In genomic region chr5:11815916-11816315, GRCh38 we compare ENCODE assay signal across 21 cellular contexts.
DNase-seq lines count a peak whose midpoint lies in the region; ATAC-seq and TF ChIP-seq lines count a peak whose summit lies in the region.
"Had no signal": no experiment of that assay in that cellular context is flagged by ENCODE, and none has a peak within 500 bp of the region (broad histone marks: within the 10 kb centered on the region; RNA-seq: fewer than 3 reads in every experiment).

No MANE protein-coding gene starts in this region.

- H2BK12ac ChIP-seq in neuronal stem cell (ENCODE audit: low read length) = no peak overlapping the region

- peak overlapping the region in 1 of 2 donors; percentile 34 for H3K27ac Mint-ChIP-seq in stimulated activated naive CD8-positive, alpha-beta T cell treated with anti-CD3 and anti-CD28 coated beads, Interleukin-15, amount 100 ng/mL, for 72 hours
- H3K27ac Mint-ChIP-seq: B cell; CD4-positive, CD25-positive, alpha-beta regulatory T cell; CD8-positive, alpha-beta T cell; HFFc6 had no signal

- H4K8ac ChIP-seq in neuronal stem cell (ENCODE audit: low read depth, low read length) = no peak overlapping the region

- H2BK120ac ChIP-seq in neuronal stem cell (ENCODE audit: low read depth, low read length) = no peak overlapping the region

- H3K4ac ChIP-seq in neuronal stem cell (ENCODE audit: low read length) = no peak overlapping the region

- H3K27me3 ChIP-seq in neuronal stem cell (ENCODE audit: control insufficient read depth in 3 of 3, insufficient read depth in 3 of 3, low read depth in 1 of 3, low read length in 3 of 3) (no peaks in the 10 kb centered on the region), upper lobe of right lung (no peaks in the 10 kb centered on the region), prostate gland (replicated peaks; ENCODE audit: insufficient read depth) (no peaks in the 10 kb centered on the region)
- H3K27me3 ChIP-seq: BLaER1 had no signal

- H2AK5ac ChIP-seq in neuronal stem cell (ENCODE audit: low read depth, low read length) = no peak overlapping the region

- H3K23ac ChIP-seq in neuronal stem cell (ENCODE audit: low read depth, low read length, poor library complexity) = no peak overlapping the region

- no peaks in the 10 kb centered on the region for H3K9me3 ChIP-seq in neuronal stem cell (replicated peaks in 1 of 2; ENCODE audit: control insufficient read depth in 2 of 2, insufficient read depth in 1 of 2, low read depth in 1 of 2, low read length in 2 of 2)
- H3K9me3 ChIP-seq in upper lobe of right lung = no peaks in the 10 kb centered on the region
- no peaks in the 10 kb centered on the region for H3K9me3 ChIP-seq in prostate gland
- H3K9me3 ChIP-seq: BLaER1, Caco-2, HAP-1 had no signal

- H3K14ac ChIP-seq in neuronal stem cell (ENCODE audit: low read length) = peak overlapping the region; percentile 76

- H3K27ac ChIP-seq in neuronal stem cell (replicated peaks; ENCODE audit: low read length) (no peak overlapping the region), upper lobe of right lung (no peak overlapping the region), prostate gland (no peak overlapping the region)
- H3K27ac ChIP-seq: 22Rv1, BLaER1, C4-2B had no signal

- H3K27me3 Mint-ChIP-seq in stimulated activated naive CD8-positive, alpha-beta T cell treated with anti-CD3 and anti-CD28 coated beads, Interleukin-15, amount 100 ng/mL, for 72 hours = no peaks in the 10 kb centered on the region
- H3K27me3 Mint-ChIP-seq: B cell; CD4-positive, CD25-positive, alpha-beta regulatory T cell had no signal

- no peak for TF ChIP-seq POLR2A in prostate gland (IDR thresholded peaks at IDR 0.05)

- intact Hi-C loops in upper lobe of right lung (cut with DNase I) (no loop called here), prostate gland (cut with DNase I) (no loop called here)

- H3K4me1 Mint-ChIP-seq in stimulated activated naive CD8-positive, alpha-beta T cell treated with anti-CD3 and anti-CD28 coated beads, Interleukin-15, amount 100 ng/mL, for 72 hours = no peaks in the 10 kb centered on the region
- H3K4me1 Mint-ChIP-seq: B cell; CD4-positive, CD25-positive, alpha-beta regulatory T cell had no signal

- no peak overlapping the region for H2BK5ac ChIP-seq in neuronal stem cell (ENCODE audit: low read length)

- no peak overlapping the region for H4K91ac ChIP-seq in neuronal stem cell (ENCODE audit: low read depth, low read length, poor library complexity)

- ATAC-seq in stimulated activated naive CD8-positive, alpha-beta T cell treated with anti-CD3 and anti-CD28 coated beads, Interleukin-15, amount 100 ng/mL, for 72 hours = peak; percentile 31
- ATAC-seq in stimulated activated naive CD8-positive, alpha-beta T cell treated with anti-CD3 and anti-CD28 coated beads, Interleukin-15, Interleukin-2, amounts not matched to agents 100 U/mL and 50 U/mL, for 24 hours = no peak
- peak; percentile 36 for ATAC-seq in upper lobe of right lung
- no peak for ATAC-seq in GM18868 (IDR thresholded peaks at IDR 0.05; ENCODE audit: unreplicated experiment)
- ATAC-seq: CD8-positive, alpha-beta T cell; GM12878 had no signal

- TF ChIP-seq CTCF in upper lobe of right lung (IDR thresholded peaks at IDR 0.05) (no peak), prostate gland (IDR thresholded peaks at IDR 0.05) (no peak)

- WGBS in neuronal stem cell (ENCODE audit: extremely low coverage in 2 of 2, insufficient read length in 2 of 2, insufficient replicate concordance in 1 of 2), 2 donors = no CpG with 5 or more reads among the region's 7 CpGs
- 69% methylated on average over 6 of the region's 7 CpGs for WGBS in prostate gland

- H3K18ac ChIP-seq in neuronal stem cell (ENCODE audit: low read length) = peak overlapping the region; percentile 51

- no peak for DNase-seq in stimulated activated naive CD8-positive, alpha-beta T cell treated with anti-CD3 and anti-CD28 coated beads, Interleukin-15, amount 100 ng/mL, for 72 hours
- DNase-seq in stimulated activated naive CD8-positive, alpha-beta T cell treated with anti-CD3 and anti-CD28 coated beads, Interleukin-15, Interleukin-2, amounts not matched to agents 100 U/mL and 50 U/mL, for 24 hours = no peak
- DNase-seq in neuronal stem cell (ENCODE audit: low spot score) (no peak), upper lobe of right lung (no peak), prostate gland (ENCODE audit: low spot score) (no peak)
- DNase-seq: Caco-2; CD4-positive, CD25-positive, alpha-beta regulatory T cell; CD8-positive, alpha-beta T cell; DMS153; DND-41; EL; GDM1; GOT3; HFFc6 had no signal

- H3K4me1 ChIP-seq in neuronal stem cell (ENCODE audit: control insufficient read depth in 2 of 2, insufficient read depth in 1 of 2, low read depth in 1 of 2, low read length in 2 of 2) (no peaks in the 10 kb centered on the region), upper lobe of right lung (no peaks in the 10 kb centered on the region), prostate gland (replicated peaks) (no peaks in the 10 kb centered on the region)
- H3K4me1 ChIP-seq: BLaER1, Caco-2, HAP-1 had no signal

- no peak overlapping the region for H3K4me2 ChIP-seq in neuronal stem cell (ENCODE audit: insufficient read depth, low read length, poor library complexity, severe bottlenecking)
- H3K4me2 ChIP-seq: BLaER1 had no signal

- no peaks in the 10 kb centered on the region for H3K79me1 ChIP-seq in neuronal stem cell (ENCODE audit: low read depth, low read length)

- no peak overlapping the region for H3K4me3 ChIP-seq in neuronal stem cell (ENCODE audit: low read length in 2 of 2)
- H3K4me3 ChIP-seq in upper lobe of right lung = no peak overlapping the region
- H3K4me3 ChIP-seq in prostate gland = no peak overlapping the region
- H3K4me3 ChIP-seq: BLaER1, GM12878, HAP-1 had no signal

- H3K9ac ChIP-seq in neuronal stem cell (ENCODE audit: low read depth, low read length, poor library complexity) = no peak overlapping the region
- H3K9ac ChIP-seq: BLaER1 had no signal

- H2AFZ ChIP-seq in neuronal stem cell (ENCODE audit: low read length) = no peak overlapping the region

- H3K4me3 Mint-ChIP-seq in stimulated activated naive CD8-positive, alpha-beta T cell treated with anti-CD3 and anti-CD28 coated beads, Interleukin-15, amount 100 ng/mL, for 72 hours = no peak overlapping the region
- H3K4me3 Mint-ChIP-seq: B cell; CD4-positive, CD25-positive, alpha-beta regulatory T cell; CD8-positive, alpha-beta T cell; HFFc6 had no signal

- H3K36me3 ChIP-seq in neuronal stem cell (replicated peaks in 1 of 2; ENCODE audit: control insufficient read depth in 2 of 2, insufficient read depth in 2 of 2, low read length in 2 of 2) (no peaks in the 10 kb centered on the region), upper lobe of right lung (no peaks in the 10 kb centered on the region), prostate gland (no peaks in the 10 kb centered on the region)
- H3K36me3 ChIP-seq: BLaER1, HAP-1 had no signal

- peaks cover 0 to 5% of the 10 kb centered on the region in 2 donors for H3K9me3 Mint-ChIP-seq in stimulated activated naive CD8-positive, alpha-beta T cell treated with anti-CD3 and anti-CD28 coated beads, Interleukin-15, amount 100 ng/mL, for 72 hours
- H3K9me3 Mint-ChIP-seq: CD8-positive, alpha-beta T cell had no signal

- no peak overlapping the region for H2BK15ac ChIP-seq in neuronal stem cell (ENCODE audit: low read length)

Comparison
In these comparisons a context has a peak if more than half of its experiments do, and no peak if none do; other contexts are left out.
1. ATAC-seq: peak in stimulated activated naive CD8-positive, alpha-beta T cell treated with anti-CD3 and anti-CD28 coated beads, Interleukin-15, amount 100 ng/mL, for 72 hours (single experiment) and upper lobe of right lung (single experiment); none in stimulated activated naive CD8-positive, alpha-beta T cell treated with anti-CD3 and anti-CD28 coated beads, Interleukin-15, Interleukin-2, amounts not matched to agents 100 U/mL and 50 U/mL, for 24 hours (single experiment) and GM18868 (single experiment).